ENCODE assay signal across 9 cellular contexts in genomic region chr15:101128191-101128590, GRCh38.
A peak's percentile ranks its signal among the peaks of the same experiment; 100 is the strongest.
DNase-seq lines count a peak whose midpoint lies in the region; ATAC-seq lines count a peak whose summit lies in the region.
"Had no signal": no experiment of that assay in that cellular context is flagged by ENCODE, and none has a peak within 500 bp of the region (broad histone marks: within the 10 kb centered on the region; RNA-seq: fewer than 3 reads in every experiment).

No MANE protein-coding gene starts in this region.

- DNase-seq in activated naive CD4-positive, alpha-beta T cell (lab: John Stamatoyannopoulos, UW) = no peak
- DNase-seq in kidney glomerular epithelial cell (lab: John Stamatoyannopoulos, UW) (peak; percentile 77), aorta (peak; percentile 49 to 75), HuH-7.5 (ENCODE audit: low spot score) (no peak)
- no peak for DNase-seq in activated T-cell treated with anti-CD3 and anti-CD28 coated beads, Interleukin-2, amount 50 U/mL, for 4 hours

- 30 to 32% methylated on average over 7 of the region's 7 CpGs for WGBS in aorta, 2 donors

- intact Hi-C loops in aorta (cut with DNase I) = loop anchor here (1.0 to 5.0 kb wide), 2 partner anchors 39 kb away; no protein-coding TSS in a partner anchor

- no peaks in the 10 kb centered on the region for H3K9me3 Mint-ChIP-seq in activated naive CD4-positive, alpha-beta T cell treated with anti-CD3 and anti-CD28 coated beads, Interleukin-2, amount 50 U/mL, for 24 hours
- H3K9me3 Mint-ChIP-seq in activated T-cell treated with anti-CD3 and anti-CD28 coated beads, Interleukin-2, amount 50 U/mL, for 4 hours = no peaks in the 10 kb centered on the region

- H3K9me3 ChIP-seq in aorta (ENCODE audit: control insufficient read depth, low read length) = no peaks in the 10 kb centered on the region

- H3K27ac ChIP-seq in angular gyrus (ENCODE audit: low read depth, low read length) (peak overlapping the region; percentile 12), aorta (ENCODE audit: low read depth in 1 of 2, low read length in 2 of 2) (peak overlapping the region in 1 of 2 donors; percentile 66)

- ATAC-seq in aorta (ENCODE audit: low FRiP score) = peak; percentile 60
- ATAC-seq in activated T-cell treated with anti-CD3 and anti-CD28 coated beads, Interleukin-2, amount 50 U/mL, for 4 hours = no peak
- ATAC-seq in GM21825 (IDR thresholded peaks at IDR 0.05; ENCODE audit: unreplicated experiment) = no peak

- no peak overlapping the region for H3K4me3 ChIP-seq in aorta (ENCODE audit: low read length in 2 of 2)

- H3K4me1 ChIP-seq in aorta (ENCODE audit: control insufficient read depth in 1 of 2, insufficient read depth in 2 of 2, low read length in 2 of 2) = no peaks in the 10 kb centered on the region

- peak overlapping the region; percentile 99 for H3K27ac Mint-ChIP-seq in activated naive CD4-positive, alpha-beta T cell treated with anti-CD3 and anti-CD28 coated beads, Interleukin-2, amount 50 U/mL, for 24 hours
- H3K27ac Mint-ChIP-seq: progenitor cell of endocrine pancreas had no signal

- H3K36me3 ChIP-seq in aorta (ENCODE audit: control insufficient read depth in 1 of 2, insufficient read depth in 2 of 2, low read length in 1 of 2) = no peaks in the 10 kb centered on the region

- no peaks in the 10 kb centered on the region for H3K27me3 ChIP-seq in aorta (ENCODE audit: control insufficient read depth in 1 of 2, insufficient read depth in 2 of 2, low read length in 1 of 2)

- peaks cover 56% of the 10 kb centered on the region for H3K4me1 Mint-ChIP-seq in activated naive CD4-positive, alpha-beta T cell treated with anti-CD3 and anti-CD28 coated beads, Interleukin-2, amount 50 U/mL, for 24 hours
- H3K4me1 Mint-ChIP-seq in activated T-cell treated with anti-CD3 and anti-CD28 coated beads, Interleukin-2, amount 50 U/mL, for 4 hours (ENCODE audit: low read depth) = peaks cover 59% of the 10 kb centered on the region

- H3K4me3 Mint-ChIP-seq in activated naive CD4-positive, alpha-beta T cell treated with anti-CD3 and anti-CD28 coated beads, Interleukin-2, amount 50 U/mL, for 24 hours = peak overlapping the region; percentile 72
- H3K4me3 Mint-ChIP-seq in activated T-cell treated with anti-CD3 and anti-CD28 coated beads, Interleukin-2, amount 50 U/mL, for 4 hours = no peak overlapping the region

- no peaks in the 10 kb centered on the region for H3K27me3 Mint-ChIP-seq in activated naive CD4-positive, alpha-beta T cell treated with anti-CD3 and anti-CD28 coated beads, Interleukin-2, amount 50 U/mL, for 24 hours
- no peaks in the 10 kb centered on the region for H3K27me3 Mint-ChIP-seq in activated T-cell treated with anti-CD3 and anti-CD28 coated beads, Interleukin-2, amount 50 U/mL, for 4 hours (ENCODE audit: low read depth)

- H3K36me3 Mint-ChIP-seq in activated naive CD4-positive, alpha-beta T cell treated with anti-CD3 and anti-CD28 coated beads, Interleukin-2, amount 50 U/mL, for 24 hours = no peaks in the 10 kb centered on the region
- H3K36me3 Mint-ChIP-seq in activated T-cell treated with anti-CD3 and anti-CD28 coated beads, Interleukin-2, amount 50 U/mL, for 4 hours (ENCODE audit: insufficient read depth) = no peaks in the 10 kb centered on the region

Comparison
In these comparisons a context has a peak if more than half of its experiments do, and no peak if none do; other contexts are left out.
1. DNase-seq: peak in kidney glomerular epithelial cell (single experiment) and aorta (2 of 2); none in activated naive CD4-positive, alpha-beta T cell (0 of 4), HuH-7.5 (single experiment) and activated T-cell treated with anti-CD3 and anti-CD28 coated beads, Interleukin-2, amount 50 U/mL, for 4 hours (single experiment).